ENCODE assay signal across 8 cellular contexts in genomic region chr1:64965239-64966157, GRCh38. TPM values are rescaled to one million over a fixed set of nuclear protein-coding genes. Genes with fewer than 3 reads are reported as not detected.
DNase-seq lines count a peak whose midpoint lies in the region; ATAC-seq and TF ChIP-seq lines count a peak whose summit lies in the region.

No MANE protein-coding gene starts in this region.

- intact Hi-C loops in thyroid gland (cut with DNase I) = loop anchor here (5.0 to 10.0 kb wide), 2 partner anchors 71 to 102 kb away; no protein-coding TSS in a partner anchor

- DNase-seq in AG08396 (ENCODE audit: low spot score) (peak; percentile 80), RPMI8226 (peak; percentile 80), omental fat pad (ENCODE audit: low spot score) (peak; percentile 45), thyroid gland (peak; percentile 70)
- peak; percentile 70 for DNase-seq in activated gamma-delta T cell treated with anti-CD3 and anti-CD28 coated beads, Interleukin-2, amount 50 U/mL, for 16 hours (ENCODE audit: low read depth)

- peak; percentile 48 for ATAC-seq in GM19023 (IDR thresholded peaks at IDR 0.05; ENCODE audit: unreplicated experiment)
- ATAC-seq in HG03175 (IDR thresholded peaks at IDR 0.05; ENCODE audit: unreplicated experiment) = peak; percentile 49
- ATAC-seq in gastroesophageal sphincter = peak; percentile 58
- peak; percentile 72 for ATAC-seq in omental fat pad (ENCODE audit: low FRiP score)

- no peak for TF ChIP-seq EP300 in gastroesophageal sphincter (IDR thresholded peaks at IDR 0.05)

- H3K4me1 ChIP-seq in gastroesophageal sphincter = peaks cover 0 to 50% (median 9%) of the 10 kb centered on the region in 3 donors
- H3K4me1 ChIP-seq in thyroid gland = peaks cover 6 to 18% of the 10 kb centered on the region in 2 donors

- H3K36me3 ChIP-seq in gastroesophageal sphincter = no peaks in the 10 kb centered on the region
- no peaks in the 10 kb centered on the region for H3K36me3 ChIP-seq in thyroid gland

- TF ChIP-seq CTCF in gastroesophageal sphincter (IDR thresholded peaks at IDR 0.05) (peak in 1 of 4 experiments; percentile 4), omental fat pad (IDR thresholded peaks at IDR 0.05) (no peak), thyroid gland (IDR thresholded peaks at IDR 0.05) (no peak)

- TF ChIP-seq POLR2A in gastroesophageal sphincter (IDR thresholded peaks at IDR 0.05) (no peak), thyroid gland (IDR thresholded peaks at IDR 0.05) (no peak)

- WGBS in gastroesophageal sphincter (ENCODE audit: low coverage in 1 of 2), 2 donors = 0% methylated on average over 3 to 9 of the region's 55 CpGs
- WGBS in thyroid gland, 2 donors = 4% methylated on average over 36 to 44 of the region's 55 CpGs

- H3K4me3 ChIP-seq in gastroesophageal sphincter = peak overlapping the region; percentile 62 to 99
- H3K4me3 ChIP-seq in thyroid gland (replicated peaks in 1 of 3) = peak overlapping the region; percentile 60 to 97 (median 80)

- H3K9me3 ChIP-seq in gastroesophageal sphincter = no peaks in the 10 kb centered on the region
- no peaks in the 10 kb centered on the region for H3K9me3 ChIP-seq in thyroid gland

- H3K27me3 ChIP-seq in gastroesophageal sphincter = no peaks in the 10 kb centered on the region
- no peaks in the 10 kb centered on the region for H3K27me3 ChIP-seq in thyroid gland

- H3K27ac ChIP-seq in gastroesophageal sphincter (peak overlapping the region; percentile 79 to 99 (median 94)), thyroid gland (peak overlapping the region; percentile 85 to 95 (median 95))

RNA-seq across cellular contexts. Expression of gene JAK1, which starts 0.9 kb away (rescaled TPM):
- total RNA-seq in gastroesophageal sphincter (100 to 1,000 TPM; 132 to 166 (median 161) TPM), omental fat pad (100 to 1,000 TPM; 175 to 303 (median 204) TPM), thyroid gland (100 to 1,000 TPM; 102 to 165 (median 120) TPM)

Comparison
In these comparisons a context has a peak if more than half of its experiments do, and no peak if none do; other contexts are left out.
1. Peak in every context shown above with its lines: DNase-seq, ATAC-seq, H3K4me3 ChIP-seq and H3K27ac ChIP-seq.